ENCODE assay signal across 8 cellular contexts in the genomic region with DNA sequence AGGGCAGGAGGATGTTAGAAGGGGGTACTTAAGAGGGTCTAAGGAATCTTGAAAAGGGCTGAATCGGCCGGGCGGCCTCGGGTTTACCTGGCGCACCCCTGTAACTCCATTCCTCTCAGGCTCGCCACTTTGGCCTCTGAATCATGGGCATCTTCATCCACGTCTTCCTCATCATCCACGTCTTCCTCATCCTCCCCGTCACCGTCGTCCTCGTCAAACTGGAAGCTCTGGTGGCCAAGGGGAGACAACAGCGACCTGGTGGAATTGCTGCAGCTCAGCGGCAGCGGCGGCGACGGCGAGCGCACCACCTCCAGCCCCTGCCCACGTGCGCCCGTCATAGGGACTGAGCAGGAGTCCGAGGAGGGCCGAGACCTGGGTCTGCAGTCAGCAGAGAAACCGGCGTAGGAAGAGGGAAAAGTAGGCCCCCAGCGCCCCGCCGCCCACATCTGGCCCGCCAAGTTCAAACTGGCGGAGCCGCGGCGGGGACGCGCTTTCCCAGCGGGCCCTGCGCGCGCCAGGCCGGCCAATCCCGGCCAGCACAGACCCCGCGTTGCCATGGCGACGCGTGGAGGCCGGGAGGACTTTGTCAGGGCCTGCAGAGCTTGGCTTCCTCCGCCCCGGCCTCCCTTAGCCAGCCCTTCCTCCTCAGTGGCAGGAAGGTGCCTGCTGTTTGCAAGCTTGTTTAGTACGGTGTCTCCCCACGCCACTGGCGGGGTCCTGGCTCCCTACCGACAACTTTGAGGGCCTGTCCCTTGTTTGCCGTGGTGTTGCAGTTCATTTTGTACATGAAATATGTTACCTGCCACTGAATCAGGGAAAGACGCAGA. TPM values are rescaled to one million over a fixed set of nuclear protein-coding genes. Genes with fewer than 3 reads are reported as not detected.
DNase-seq lines count a peak whose midpoint lies in the region; ATAC-seq and TF ChIP-seq lines count a peak whose summit lies in the region.

A gene with protein sequence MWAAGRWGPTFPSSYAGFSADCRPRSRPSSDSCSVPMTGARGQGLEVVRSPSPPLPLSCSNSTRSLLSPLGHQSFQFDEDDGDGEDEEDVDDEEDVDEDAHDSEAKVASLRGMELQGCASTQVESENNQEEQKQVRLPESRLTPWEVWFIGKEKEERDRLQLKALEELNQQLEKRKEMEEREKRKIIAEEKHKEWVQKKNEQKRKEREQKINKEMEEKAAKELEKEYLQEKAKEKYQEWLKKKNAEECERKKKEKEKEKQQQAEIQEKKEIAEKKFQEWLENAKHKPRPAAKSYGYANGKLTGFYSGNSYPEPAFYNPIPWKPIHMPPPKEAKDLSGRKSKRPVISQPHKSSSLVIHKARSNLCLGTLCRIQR (minus strand): TSS at position 467 of the 827 bp plus-strand sequence. CDS start 21 bp downstream, at position 446.

- peak within 1 kb of the TSS; percentile 81 for H3K4me3 Mint-ChIP-seq in CD4-positive, alpha-beta T cell

- no peaks in the 10 kb centered on the region for H3K27me3 Mint-ChIP-seq in CD4-positive, alpha-beta T cell

- POLR2A ChIA-PET in CD4-positive, alpha-beta T cell (lab: Charles Lee) = interaction anchor here (0.7 kb wide), 1 partner anchor 110 kb away, joined by 4 read pairs; no protein-coding TSS in a partner anchor

- peak; percentile 98 for ATAC-seq in CD4-positive, alpha-beta T cell (ENCODE audit: poor library complexity)
- ATAC-seq in GM19452 (IDR thresholded peaks at IDR 0.05; ENCODE audit: unreplicated experiment) (peak; percentile 100), HG03571 (IDR thresholded peaks at IDR 0.05; ENCODE audit: unreplicated experiment) (peak; percentile 100), right lobe of liver (peak; percentile 99 to 100 (median 100))

- no peaks in the 10 kb centered on the region for H3K36me3 Mint-ChIP-seq in CD4-positive, alpha-beta T cell (ENCODE audit: low read depth)

- 0% methylated on average over 17 of the region's 57 CpGs for WGBS in right lobe of liver (ENCODE audit: insufficient coverage, low coverage, low lambda C conversion rate, missing lambda C conversion rate)

- DNase-seq in CD4-positive, alpha-beta T cell = peak; percentile 70 to 88 (median 84)
- DNase-seq in NCI-H748 treated with DMSO at 0.1 percent for 48 hours (lab: John Stamatoyannopoulos, UW) (peak; percentile 86), dermis blood vessel endothelial cell (peak; percentile 96), right lobe of liver (peak; percentile 95 to 96 (median 95))
- peak; percentile 88 for DNase-seq in activated CD4-positive, alpha-beta T cell treated with anti-CD3 and anti-CD28 coated beads, Interleukin-2, amount 50 U/mL, for 48 hours
- DNase-seq in stimulated activated CD4-positive, alpha-beta T cell treated with anti-CD3 and anti-CD28 coated beads, Interleukin-4, amount 100 ng/mL, for 1 hour = peak; percentile 88

- H3K4me1 Mint-ChIP-seq in CD4-positive, alpha-beta T cell (ENCODE audit: low read depth) = peaks cover 30% of the 10 kb centered on the region

- no peak for TF ChIP-seq POLR2A in right lobe of liver (IDR thresholded peaks at IDR 0.05)

- peaks cover 0 to 6% (median 0%) of the 10 kb centered on the region in 4 donors for H3K36me3 ChIP-seq in right lobe of liver

- H3K27ac ChIP-seq in CD4-positive, alpha-beta T cell (ENCODE audit: low read depth, low read length) = no peak within 1 kb of the TSS
- peak within 1 kb of the TSS in 1 of 3 donors; percentile 43 for H3K27ac ChIP-seq in right lobe of liver

- intact Hi-C loops in CD4-positive, alpha-beta T cell (cut with DNase I, micrococcal nuclease) = loop anchor here (2.0 to 10.0 kb wide), 5 partner anchors 109 to 742 kb away; a partner anchor contains a TSS
- intact Hi-C loops in right lobe of liver (cut with DNase I) = no loop called here

- H3K9me3 Mint-ChIP-seq in CD4-positive, alpha-beta T cell = no peaks in the 10 kb centered on the region

- peaks cover 0 to 14% (median 0%) of the 10 kb centered on the region in 4 donors for H3K4me1 ChIP-seq in right lobe of liver

- H3K9me3 ChIP-seq in CD4-positive, alpha-beta T cell (ENCODE audit: control insufficient read depth, low read length) = no peaks in the 10 kb centered on the region
- no peaks in the 10 kb centered on the region for H3K9me3 ChIP-seq in right lobe of liver

- H3K27ac Mint-ChIP-seq in CD4-positive, alpha-beta T cell = peak within 1 kb of the TSS; percentile 72

- TF ChIP-seq CTCF in CD4-positive, alpha-beta T cell (IDR thresholded peaks at IDR 0.05) = no peak
- TF ChIP-seq CTCF in right lobe of liver (IDR thresholded peaks at IDR 0.05) = no peak

- H3K27me3 ChIP-seq in CD4-positive, alpha-beta T cell (ENCODE audit: control insufficient read depth, insufficient read depth, low read length) = no peaks in the 10 kb centered on the region
- no peaks in the 10 kb centered on the region for H3K27me3 ChIP-seq in right lobe of liver

- H3K4me3 ChIP-seq in right lobe of liver = peak within 1 kb of the TSS; percentile 66 to 79 (median 79)

- CTCF ChIA-PET in CD4-positive, alpha-beta T cell (lab: Charles Lee) = interaction anchor here (1.0 to 1.2 kb wide), 2 partner anchors 134 to 136 kb away, joined by 3 read pairs; no protein-coding TSS in a partner anchor

RNA-seq across cellular contexts. Expression of the gene that starts here (rescaled TPM):
- total RNA-seq in CD4-positive, alpha-beta T cell = 1 to 10 TPM; 1.3 to 1.6 TPM
- total RNA-seq in dermis blood vessel endothelial cell (4.1 and 4.3 TPM in 2 replicates), right lobe of liver (1 to 10 TPM; 1.8 to 3.6 (median 2.1) TPM)

Comparison
In these comparisons a context has a peak if more than half of its experiments do, and no peak if none do; other contexts are left out.
1. intact Hi-C loops: an anchor here in CD4-positive, alpha-beta T cell (2.0 to 10.0 kb wide); none called in right lobe of liver.